In the genomic region with DNA sequence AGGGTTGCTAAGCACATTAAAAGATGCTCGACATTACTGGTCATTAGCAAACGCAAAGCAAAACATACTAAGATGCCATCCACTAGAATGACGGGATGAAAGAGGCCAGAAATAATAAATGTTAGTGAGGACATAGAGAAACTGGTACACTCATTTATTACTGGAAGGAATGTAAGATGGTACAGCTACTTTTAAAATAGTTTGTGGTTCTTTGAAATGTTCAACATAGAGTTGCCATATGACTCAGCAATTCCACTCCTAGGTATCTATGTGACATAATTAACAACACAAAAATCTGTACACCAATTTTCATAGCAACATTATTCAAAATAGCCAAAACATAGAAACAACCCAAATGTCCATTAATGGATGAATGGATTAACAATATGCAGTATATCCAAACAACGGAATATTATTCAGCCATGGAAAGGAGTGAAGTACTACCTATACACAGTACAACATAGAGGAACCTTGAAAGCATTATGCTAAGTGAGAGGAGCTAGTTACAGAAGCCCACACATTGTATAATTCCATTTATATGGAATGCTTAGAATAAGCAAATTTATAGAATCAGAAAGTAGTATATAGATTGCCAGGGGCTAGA, we compare ENCODE assay signal across 10 cellular contexts.
DNase-seq lines count a peak whose midpoint lies in the region; ATAC-seq and TF ChIP-seq lines count a peak whose summit lies in the region.
"Had no signal": no experiment of that assay in that cellular context is flagged by ENCODE, and none has a peak within 500 bp of the region (broad histone marks: within the 10 kb centered on the region; RNA-seq: fewer than 3 reads in every experiment).

No MANE protein-coding gene starts in this region.

- H3K4me3 ChIP-seq in smooth muscle cell: no peak overlapping the region
- no peak overlapping the region for H3K4me3 ChIP-seq in sigmoid colon

- H3K4me1 ChIP-seq in smooth muscle cell (ENCODE audit: low read depth): peaks cover 4% of the 10 kb centered on the region
- H3K4me1 ChIP-seq in sigmoid colon: peaks cover 0 to 9% (median 0%) of the 10 kb centered on the region in 4 donors

- H3K4me1 Mint-ChIP-seq in activated CD8-positive, alpha-beta memory T cell treated with anti-CD3 and anti-CD28 coated beads, Interleukin-2, amount 10 ng/mL, durations not matched to agents 7 days and 5 days: peaks cover 35% of the 10 kb centered on the region
- H3K4me1 Mint-ChIP-seq in T-helper 1 cell treated with Interleukin-12 subunit alpha and Interleukin-12 subunit beta and Interleukin-4 antibody, amounts not matched to agents 30 μg/mL and 1 μg/mL, for 36 hours (ENCODE audit: low read depth): peaks cover 29% of the 10 kb centered on the region

- H3K79me2 ChIP-seq in smooth muscle cell (ENCODE audit: low read depth): no peaks in the 10 kb centered on the region

- TF ChIP-seq EP300 in sigmoid colon (IDR thresholded peaks at IDR 0.05): no peak

- no peak overlapping the region for H3K4me2 ChIP-seq in smooth muscle cell

- 89% methylated on average over 4 of the region's 4 CpGs for WGBS in smooth muscle cell (ENCODE audit: low lambda C conversion rate)
- 89 to 93% methylated on average over 4 of the region's 4 CpGs for WGBS in sigmoid colon, 2 donors

- no peaks in the 10 kb centered on the region for H3K36me3 ChIP-seq in smooth muscle cell (ENCODE audit: low read depth)
- no peaks in the 10 kb centered on the region for H3K36me3 ChIP-seq in sigmoid colon

- H3K4me3 Mint-ChIP-seq in activated CD8-positive, alpha-beta memory T cell treated with anti-CD3 and anti-CD28 coated beads, Interleukin-2, amount 10 ng/mL, durations not matched to agents 7 days and 5 days: no peak overlapping the region
- H3K4me3 Mint-ChIP-seq in T-helper 1 cell treated with Interleukin-12 subunit alpha and Interleukin-12 subunit beta and Interleukin-4 antibody, amounts not matched to agents 30 μg/mL and 1 μg/mL, for 36 hours: no peak overlapping the region

- peaks cover 8% of the 10 kb centered on the region for H3F3A ChIP-seq in smooth muscle cell (ENCODE audit: low read depth)

- peaks cover 20% of the 10 kb centered on the region for H3K36me3 Mint-ChIP-seq in activated CD8-positive, alpha-beta memory T cell treated with anti-CD3 and anti-CD28 coated beads, Interleukin-2, amount 10 ng/mL, durations not matched to agents 7 days and 5 days
- peaks cover 5% of the 10 kb centered on the region for H3K36me3 Mint-ChIP-seq in T-helper 1 cell treated with Interleukin-12 subunit alpha and Interleukin-12 subunit beta and Interleukin-4 antibody, amounts not matched to agents 30 μg/mL and 1 μg/mL, for 36 hours (ENCODE audit: low read depth)

- no peak for DNase-seq in activated CD8-positive, alpha-beta memory T cell treated with anti-CD3 and anti-CD28 coated beads, Interleukin-2, amount 10 ng/mL, durations not matched to agents 7 days and 5 days
- no peak for DNase-seq in activated CD8-positive, alpha-beta memory T cell treated with anti-CD3 and anti-CD28 coated beads for 24 hours
- DNase-seq in smooth muscle cell (lab: John Stamatoyannopoulos, UW; ENCODE audit: unreplicated experiment) (no peak), sigmoid colon (no peak), 8988T (no peak), NCI-H69 (lab: John Stamatoyannopoulos, UW) (no peak)
- DNase-seq: central memory CD4-positive, alpha-beta T cell; posterior cingulate gyrus had no signal

- CTCF ChIA-PET in activated CD8-positive, alpha-beta memory T cell treated with anti-CD3 and anti-CD28 coated beads, Interleukin-2, amount 10 ng/mL, durations not matched to agents 7 days and 5 days (lab: Charles Lee): no interaction called here

- peak; percentile 50 for ATAC-seq in activated CD8-positive, alpha-beta memory T cell treated with anti-CD3 and anti-CD28 coated beads, Interleukin-2, amount 10 ng/mL, durations not matched to agents 7 days and 5 days
- ATAC-seq in HG02588 (IDR thresholded peaks at IDR 0.05; ENCODE audit: unreplicated experiment): peak; percentile 47

- peaks cover 6% of the 10 kb centered on the region for H3K9me3 Mint-ChIP-seq in activated CD8-positive, alpha-beta memory T cell treated with anti-CD3 and anti-CD28 coated beads, Interleukin-2, amount 10 ng/mL, durations not matched to agents 7 days and 5 days (ENCODE audit: low read depth)
- peaks cover 13% of the 10 kb centered on the region for H3K9me3 Mint-ChIP-seq in T-helper 1 cell treated with Interleukin-12 subunit alpha and Interleukin-12 subunit beta and Interleukin-4 antibody, amounts not matched to agents 30 μg/mL and 1 μg/mL, for 36 hours

- H3K9me3 ChIP-seq in smooth muscle cell (replicated peaks; ENCODE audit: low read depth) (no peaks in the 10 kb centered on the region), sigmoid colon (no peaks in the 10 kb centered on the region)

- TF ChIP-seq POLR2A in sigmoid colon (IDR thresholded peaks at IDR 0.05): no peak

- H2AFZ ChIP-seq in smooth muscle cell (ENCODE audit: low read depth): no peak overlapping the region

- peak overlapping the region; percentile 34 for H3K9ac ChIP-seq in smooth muscle cell (ENCODE audit: low read depth)

- no peak overlapping the region for H3K27ac Mint-ChIP-seq in activated CD8-positive, alpha-beta memory T cell treated with anti-CD3 and anti-CD28 coated beads, Interleukin-2, amount 10 ng/mL, durations not matched to agents 7 days and 5 days
- peak overlapping the region; percentile 64 for H3K27ac Mint-ChIP-seq in T-helper 1 cell treated with Interleukin-12 subunit alpha and Interleukin-12 subunit beta and Interleukin-4 antibody, amounts not matched to agents 30 μg/mL and 1 μg/mL, for 36 hours

- intact Hi-C loops in sigmoid colon (cut with DNase I): no loop called here

- TF ChIP-seq CTCF in smooth muscle cell (IDR thresholded peaks at IDR 0.05; ENCODE audit: borderline replicate concordance, insufficient read depth, poor library complexity, severe bottlenecking): no peak
- no peak for TF ChIP-seq CTCF in sigmoid colon (IDR thresholded peaks at IDR 0.05)

- H3K27me3 Mint-ChIP-seq in activated CD8-positive, alpha-beta memory T cell treated with anti-CD3 and anti-CD28 coated beads, Interleukin-2, amount 10 ng/mL, durations not matched to agents 7 days and 5 days: peaks cover 25% of the 10 kb centered on the region
- H3K27me3 Mint-ChIP-seq in T-helper 1 cell treated with Interleukin-12 subunit alpha and Interleukin-12 subunit beta and Interleukin-4 antibody, amounts not matched to agents 30 μg/mL and 1 μg/mL, for 36 hours (ENCODE audit: low read depth): peaks cover 15% of the 10 kb centered on the region

- H3K27me3 ChIP-seq in smooth muscle cell (ENCODE audit: low read depth) (no peaks in the 10 kb centered on the region), sigmoid colon (no peaks in the 10 kb centered on the region)

- H3K27ac ChIP-seq in smooth muscle cell (ENCODE audit: low read depth): peak overlapping the region; percentile 61
- H3K27ac ChIP-seq in sigmoid colon: no peak overlapping the region

- no peaks in the 10 kb centered on the region for H4K20me1 ChIP-seq in smooth muscle cell (ENCODE audit: low read depth)
